In the genomic region with DNA sequence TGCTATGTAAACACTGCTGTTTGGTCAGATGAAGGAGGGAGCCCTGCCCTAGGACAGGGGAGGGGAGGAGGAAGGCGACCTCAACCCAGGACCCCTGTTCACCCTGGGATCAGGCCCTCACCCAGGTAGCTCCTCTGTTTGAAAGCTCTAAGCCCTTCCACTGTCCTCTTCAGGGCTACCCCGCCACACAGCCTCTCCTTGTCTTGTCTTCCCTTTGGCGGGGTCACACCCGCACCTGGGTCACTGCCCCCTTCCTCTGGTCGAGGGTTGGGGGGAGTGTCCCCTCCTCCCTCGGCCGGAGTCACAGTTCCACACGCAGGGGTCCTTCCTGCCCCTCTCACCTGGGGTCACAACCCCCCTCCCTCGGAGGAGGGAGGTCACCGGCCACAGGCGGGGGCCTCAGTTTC, we compare ENCODE assay signal across 8 cellular contexts. TPM values are rescaled to one million over a fixed set of nuclear protein-coding genes. Genes with fewer than 3 reads are reported as not detected.
DNase-seq lines count a peak whose midpoint lies in the region; ATAC-seq and TF ChIP-seq lines count a peak whose summit lies in the region.

No MANE protein-coding gene starts in this region.

- H3K27me3 Mint-ChIP-seq in activated CD8-positive, alpha-beta T cell treated with anti-CD3 and anti-CD28 coated beads for 36 hours = no peaks in the 10 kb centered on the region
- no peaks in the 10 kb centered on the region for H3K27me3 Mint-ChIP-seq in stimulated activated naive B cell treated with anti-CD40 and anti-IgM and Interleukin-4, amounts not matched to agents 10 μg/mL and 1 μg/mL and 100 μg/mL, for 72 hours

- BruUV-seq in A673 (replicated peaks; lab: Mats Ljungman, UMichigan) = TSS peak; percentile 52

- POLR2A ChIA-PET in A673 (lab: Charles Lee; ENCODE audit: low non-redundant PET) = no interaction called here
- POLR2A ChIA-PET in activated CD8-positive, alpha-beta T cell treated with anti-CD3 and anti-CD28 coated beads for 36 hours (lab: Charles Lee) = interaction anchor here (0.6 to 4.2 kb wide), 8 partner anchors 9 to 536 kb away, joined by 3 to 48 read pairs (median 4); partner anchors contain the start of genes AGBL2, CELF1, KBTBD4 and NDUFS3

- peaks cover 13% of the 10 kb centered on the region for H3K36me3 Mint-ChIP-seq in activated CD8-positive, alpha-beta T cell treated with anti-CD3 and anti-CD28 coated beads for 36 hours (ENCODE audit: low read depth)
- peaks cover 2 to 10% of the 10 kb centered on the region in 2 donors for H3K36me3 Mint-ChIP-seq in stimulated activated naive B cell treated with anti-CD40 and anti-IgM and Interleukin-4, amounts not matched to agents 10 μg/mL and 1 μg/mL and 100 μg/mL, for 72 hours

- intact Hi-C loops in A673 (cut with micrococcal nuclease; ENCODE audit: unreplicated experiment) = loop anchor here (10.0 kb wide), 1 partner anchor 290 kb away; no protein-coding TSS in a partner anchor
- intact Hi-C loops in activated CD8-positive, alpha-beta T cell treated with anti-CD3 and anti-CD28 coated beads for 36 hours (cut with micrococcal nuclease) = no loop called here

- CTCF ChIA-PET in A673 (lab: Charles Lee) = interaction anchor here (0.7 kb wide), 1 partner anchor 12 kb away, joined by 3 read pairs; no protein-coding TSS in a partner anchor
- CTCF ChIA-PET in activated CD8-positive, alpha-beta T cell treated with anti-CD3 and anti-CD28 coated beads for 36 hours (lab: Charles Lee) = interaction anchor here (0.9 to 2.2 kb wide), 7 partner anchors 9 to 152 kb away, joined by 3 to 12 read pairs (median 4); no protein-coding TSS in a partner anchor

- H3K27me3 ChIP-seq in A673 (replicated peaks; ENCODE audit: insufficient read depth, low read depth, low read length, poor library complexity) (no peaks in the 10 kb centered on the region), H7 (ENCODE audit: control insufficient read depth, insufficient read depth, low read length) (peaks cover 4% of the 10 kb centered on the region; the same call in 1 of the 2 replicates), right atrium auricular region (no peaks in the 10 kb centered on the region)

- H3K4me1 Mint-ChIP-seq in activated CD8-positive, alpha-beta T cell treated with anti-CD3 and anti-CD28 coated beads for 36 hours (ENCODE audit: low read depth) = peaks cover 28% of the 10 kb centered on the region
- H3K4me1 Mint-ChIP-seq in stimulated activated naive B cell treated with anti-CD40 and anti-IgM and Interleukin-4, amounts not matched to agents 10 μg/mL and 1 μg/mL and 100 μg/mL, for 72 hours = peaks cover 8 to 20% of the 10 kb centered on the region in 2 donors

- H3K27ac ChIP-seq in A673 (ENCODE audit: low read depth, low read length, poor library complexity, severe bottlenecking) = peak overlapping the region; percentile 90
- peak overlapping the region; percentile 49 to 82 for H3K27ac ChIP-seq in right atrium auricular region

- H3K9me3 Mint-ChIP-seq in activated CD8-positive, alpha-beta T cell treated with anti-CD3 and anti-CD28 coated beads for 36 hours = no peaks in the 10 kb centered on the region
- H3K9me3 Mint-ChIP-seq in stimulated activated naive B cell treated with anti-CD40 and anti-IgM and Interleukin-4, amounts not matched to agents 10 μg/mL and 1 μg/mL and 100 μg/mL, for 72 hours = no peaks in the 10 kb centered on the region

- H3K4me3 ChIP-seq in A673 (ENCODE audit: low read depth, low read length, poor library complexity, severe bottlenecking) (peak overlapping the region; percentile 73), H7 (ENCODE audit: insufficient read depth, low read depth, low read length) (peak overlapping the region; percentile 85), right atrium auricular region (peak overlapping the region; percentile 79 to 80)

- H3K9me3 ChIP-seq in A673 (ENCODE audit: low read depth, low read length, poor library complexity, severe bottlenecking) (no peaks in the 10 kb centered on the region), right atrium auricular region (no peaks in the 10 kb centered on the region)

- H3K4me1 ChIP-seq in A673 (ENCODE audit: insufficient read depth, low read length, poor library complexity, severe bottlenecking) (peaks cover 10% of the 10 kb centered on the region), right atrium auricular region (peaks cover 0 to 14% of the 10 kb centered on the region in 2 donors)

- H3K36me3 ChIP-seq in A673 (ENCODE audit: insufficient read depth, low read length, poor library complexity, severe bottlenecking) (no peaks in the 10 kb centered on the region), H7 (replicated peaks; ENCODE audit: control insufficient read depth, insufficient read depth, low read length) (peaks cover 2% of the 10 kb centered on the region), right atrium auricular region (no peaks in the 10 kb centered on the region)

- DNase-seq in A673 (ENCODE audit: low spot score) (no peak), H7 (no peak), right atrium auricular region (ENCODE audit: low spot score) (no peak), NCI-H1930 (lab: John Stamatoyannopoulos, UW) (no peak), hippocampal formation (lab: John Stamatoyannopoulos, UW) (no peak)
- no peak for DNase-seq in activated CD8-positive, alpha-beta T cell treated with anti-CD3 and anti-CD28 coated beads for 36 hours
- no peak for DNase-seq in stimulated activated naive B cell treated with anti-CD40 and anti-IgM and Interleukin-4, amounts not matched to agents 10 μg/mL and 1 μg/mL and 100 μg/mL, for 72 hours
- no peak for DNase-seq in activated CD4-positive, CD25-positive, alpha-beta regulatory T cell (lab: John Stamatoyannopoulos, UW)

- TF ChIP-seq CTCF in A673 (conservative IDR thresholded peaks at IDR 0.05; ENCODE audit: low read depth, low read length) (no peak), right atrium auricular region (IDR thresholded peaks at IDR 0.05) (no peak)
- TF ChIP-seq CTCF in activated CD8-positive, alpha-beta T cell treated with anti-CD3 and anti-CD28 coated beads for 36 hours (IDR thresholded peaks at IDR 0.05) = no peak

- ATAC-seq in activated CD8-positive, alpha-beta T cell treated with anti-CD3 and anti-CD28 coated beads for 36 hours = peak; percentile 3
- ATAC-seq in stimulated activated naive B cell treated with anti-CD40 and anti-IgM and Interleukin-4, amounts not matched to agents 10 μg/mL and 1 μg/mL and 100 μg/mL, for 72 hours (replicated peaks) = peak; percentile 6 to 19

- peak overlapping the region; percentile 83 for H3K27ac Mint-ChIP-seq in activated CD8-positive, alpha-beta T cell treated with anti-CD3 and anti-CD28 coated beads for 36 hours
- H3K27ac Mint-ChIP-seq in stimulated activated naive B cell treated with anti-CD40 and anti-IgM and Interleukin-4, amounts not matched to agents 10 μg/mL and 1 μg/mL and 100 μg/mL, for 72 hours = peak overlapping the region; percentile 89

- peak overlapping the region; percentile 83 for H3K4me3 Mint-ChIP-seq in activated CD8-positive, alpha-beta T cell treated with anti-CD3 and anti-CD28 coated beads for 36 hours
- peak overlapping the region; percentile 87 to 96 for H3K4me3 Mint-ChIP-seq in stimulated activated naive B cell treated with anti-CD40 and anti-IgM and Interleukin-4, amounts not matched to agents 10 μg/mL and 1 μg/mL and 100 μg/mL, for 72 hours

RNA-seq across cellular contexts. Expression of gene PTPMT1, which starts 0.5 kb away (rescaled TPM):
- total RNA-seq in A673 (2021) (68.1 and 74.3 TPM in 2 replicates), right atrium auricular region (10 to 100 TPM; 26.9 to 50.1 TPM)
- 83.9 and 95.1 TPM in 2 replicates for total RNA-seq in H7 (2014; rRNA removed; shearing (Covaris generic))
- 10 to 100 TPM; 44.1 to 46.7 TPM for total RNA-seq in activated CD8-positive, alpha-beta T cell treated with anti-CD3 and anti-CD28 coated beads for 36 hours

RNA-seq across cellular contexts. Expression of gene CELF1, which starts 12.0 kb away (rescaled TPM):
- 246 and 257 TPM in 2 replicates for total RNA-seq in A673 (2021)
- 119 and 155 TPM in 2 replicates for total RNA-seq in H7 (2014; rRNA removed; shearing (Covaris generic))
- total RNA-seq in activated CD8-positive, alpha-beta T cell treated with anti-CD3 and anti-CD28 coated beads for 36 hours = 100 to 1,000 TPM; 120 to 122 TPM
- total RNA-seq in right atrium auricular region = 10 to 100 TPM; 57.1 to 65.9 TPM

RNA-seq across cellular contexts. Expression of gene KBTBD4, which starts 13.8 kb away (rescaled TPM):
- 42.8 and 44.0 TPM in 2 replicates for total RNA-seq in A673 (2021)
- total RNA-seq in H7 (2014; rRNA removed; shearing (Covaris generic)) = 20.1 and 23.7 TPM in 2 replicates
- 10 to 100 TPM; 15.4 to 16.3 TPM for total RNA-seq in activated CD8-positive, alpha-beta T cell treated with anti-CD3 and anti-CD28 coated beads for 36 hours
- 10 to 100 TPM; 11.7 to 21.7 TPM for total RNA-seq in right atrium auricular region

RNA-seq across cellular contexts. Expression of gene NDUFS3, which starts 13.9 kb away (rescaled TPM):
- 412 and 444 TPM in 2 replicates for total RNA-seq in A673 (2021)
- 82.1 and 101 TPM in 2 replicates for total RNA-seq in H7 (2014; rRNA removed; shearing (Covaris generic))
- total RNA-seq in activated CD8-positive, alpha-beta T cell treated with anti-CD3 and anti-CD28 coated beads for 36 hours = 100 to 1,000 TPM; 129 to 138 TPM
- total RNA-seq in right atrium auricular region = 100 to 1,000 TPM in 1 of 2 donors, 10 to 100 TPM in 1; 93.4 to 125 TPM

RNA-seq across cellular contexts. Expression of gene FAM180B, which starts 21.5 kb away (rescaled TPM):
- total RNA-seq in A673 (2021) (0.28 and 0.62 TPM in 2 replicates), right atrium auricular region (under 1 TPM in 1 of 2 donors, not detected in 1; 0.89 TPM)
- total RNA-seq in H7 (2014; rRNA removed; shearing (Covaris generic)) = not detected in 2 replicates
- total RNA-seq in activated CD8-positive, alpha-beta T cell treated with anti-CD3 and anti-CD28 coated beads for 36 hours = not detected
